In the genomic region with DNA sequence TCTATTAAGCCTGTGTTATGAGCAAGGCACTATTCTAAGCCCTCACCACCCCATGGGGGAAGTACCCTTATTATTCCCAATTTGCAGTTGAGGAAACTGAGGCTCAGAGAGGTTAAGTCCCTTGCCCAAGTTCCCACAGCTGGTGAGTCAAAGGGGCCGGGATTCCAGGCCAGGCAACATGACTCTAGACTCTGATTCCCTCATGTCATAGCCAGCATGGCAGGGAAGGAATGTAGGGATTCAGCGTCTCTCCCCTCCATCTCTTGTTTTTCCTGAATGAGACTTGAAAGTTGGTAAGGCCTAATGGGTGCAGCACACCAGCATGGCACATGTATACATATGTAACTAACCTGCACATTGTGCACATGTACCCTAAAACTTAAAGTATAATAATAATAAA, we compare ENCODE assay signal across 22 cellular contexts. TPM values are rescaled to one million over a fixed set of nuclear protein-coding genes. Genes with fewer than 3 reads are reported as not detected.
DNase-seq lines count a peak whose midpoint lies in the region; ATAC-seq and TF ChIP-seq lines count a peak whose summit lies in the region.
"Had no signal": no experiment of that assay in that cellular context is flagged by ENCODE, and none has a peak within 500 bp of the region (broad histone marks: within the 10 kb centered on the region; RNA-seq: fewer than 3 reads in every experiment).

No MANE protein-coding gene starts in this region.

- H2BK120ac ChIP-seq in mesendoderm (ENCODE audit: low read depth, low read length), result no peak overlapping the region

- H3K4me2 ChIP-seq in mesendoderm (ENCODE audit: low read length), result no peak overlapping the region
- no peak overlapping the region for H3K4me2 ChIP-seq in Karpas-422 (ENCODE audit: low read depth, low read length, poor library complexity, severe bottlenecking)

- H2BK15ac ChIP-seq in mesendoderm (replicated peaks; ENCODE audit: low read depth), result no peak overlapping the region

- peak; percentile 12 for DNase-seq in AG10803 (ENCODE audit: low read depth)
- DNase-seq in mesendoderm, result peak; percentile 53
- DNase-seq in NOMO-1 treated with dmso at 0.1 percent for 144 hours (lab: John Stamatoyannopoulos, UW; ENCODE audit: unreplicated experiment), result no peak
- DNase-seq in HK-2 (ENCODE audit: unreplicated experiment), result no peak
- no peak for DNase-seq in Karpas-422
- DNase-seq: C1 segment of cervical spinal cord, DMS153, GOT3, MV-4-11, NCI-H1105 treated with DMSO at 0.1 percent for 48 hours, NCI-H1694, NCI-H2081 treated with DMSO at 0.1 percent for 48 hours, NCI-H2171 treated with DMSO at 0.1 percent for 48 hours, NCI-H446 had no signal

- H4K8ac ChIP-seq in mesendoderm (ENCODE audit: low read depth, low read length), result no peak overlapping the region

- H3K79me2 ChIP-seq in mesendoderm (ENCODE audit: control insufficient read depth, insufficient read depth, low read length) (peaks cover 25% of the 10 kb centered on the region), Karpas-422 (ENCODE audit: low read length) (no peaks in the 10 kb centered on the region)

- no peak overlapping the region for H2BK5ac ChIP-seq in mesendoderm (ENCODE audit: low read length)

- TF ChIP-seq CTCF in AG10803 (conservative IDR thresholded peaks at IDR 0.05; ENCODE audit: low read length), result no peak
- no peak for TF ChIP-seq CTCF in VCaP (conservative IDR thresholded peaks at IDR 0.05)

- no CpG with 5 or more reads among the region's 2 CpGs for WGBS in mesendoderm (ENCODE audit: extremely low coverage, insufficient coverage, low lambda C conversion rate)

- H4K20me1 ChIP-seq in Karpas-422 (ENCODE audit: insufficient read depth, low read depth, low read length), result no peaks in the 10 kb centered on the region

- H3K27me3 ChIP-seq in HUES48 (ENCODE audit: control insufficient read depth, insufficient read depth, low read length), result no peaks in the 10 kb centered on the region
- H3K27me3 ChIP-seq in mesendoderm (ENCODE audit: insufficient read depth, low read length, poor library complexity), result no peaks in the 10 kb centered on the region
- H3K27me3 ChIP-seq in Karpas-422 (ENCODE audit: low read length), result no peaks in the 10 kb centered on the region

- H3K9me2 ChIP-seq in Karpas-422 (replicated peaks; ENCODE audit: insufficient read depth, low read length), result no peaks in the 10 kb centered on the region

- no peak overlapping the region for H3K4ac ChIP-seq in mesendoderm (ENCODE audit: low read depth, low read length)

- no peak overlapping the region for H3K56ac ChIP-seq in mesendoderm (ENCODE audit: low read length)

- H3K9me3 ChIP-seq in HUES48 (ENCODE audit: control insufficient read depth, insufficient read depth, low read length) (no peaks in the 10 kb centered on the region), Karpas-422 (ENCODE audit: low read length) (no peaks in the 10 kb centered on the region)

- H3K23ac ChIP-seq in mesendoderm (ENCODE audit: low read length), result no peak overlapping the region

- H4K5ac ChIP-seq in mesendoderm (ENCODE audit: low read length), result no peak overlapping the region

- H3K9ac ChIP-seq in HUES48 (ENCODE audit: low read depth, low read length) (no peak overlapping the region), mesendoderm (ENCODE audit: low read length) (no peak overlapping the region), Karpas-422 (ENCODE audit: low read length) (no peak overlapping the region)

- peaks cover 21% of the 10 kb centered on the region for H3K79me1 ChIP-seq in mesendoderm (ENCODE audit: low read length)

- H3K4me1 ChIP-seq in HUES48 (ENCODE audit: control insufficient read depth, insufficient read depth, low read length), result peaks cover 59% of the 10 kb centered on the region
- H3K4me1 ChIP-seq in mesendoderm (ENCODE audit: control insufficient read depth, low read depth, low read length), result peaks cover 21% of the 10 kb centered on the region
- H3K4me1 ChIP-seq in Karpas-422 (ENCODE audit: low read length), result peaks cover 28% of the 10 kb centered on the region

- H3K36me3 ChIP-seq in HUES48 (ENCODE audit: control insufficient read depth, insufficient read depth, low read length) (peaks cover 36% of the 10 kb centered on the region), mesendoderm (ENCODE audit: control insufficient read depth, insufficient read depth, low read length) (no peaks in the 10 kb centered on the region), Karpas-422 (ENCODE audit: insufficient read depth, low read length) (no peaks in the 10 kb centered on the region)

- no peak overlapping the region for H3K18ac ChIP-seq in mesendoderm (ENCODE audit: low read length)

- H3K27ac ChIP-seq in HUES48 (ENCODE audit: low read depth, low read length), result peak overlapping the region; percentile 66
- H3K27ac ChIP-seq in VCaP, result peak overlapping the region; percentile 98
- H3K27ac ChIP-seq in mesendoderm (ENCODE audit: low read depth, low read length), result no peak overlapping the region
- H3K27ac ChIP-seq in Karpas-422 (ENCODE audit: low read length), result no peak overlapping the region
- H3K27ac ChIP-seq: HL-60 had no signal

- no peak overlapping the region for H3K4me3 ChIP-seq in AG10803 (ENCODE audit: low read length)
- no peak overlapping the region for H3K4me3 ChIP-seq in HUES48 (ENCODE audit: low read depth, low read length)
- no peak overlapping the region for H3K4me3 ChIP-seq in mesendoderm (ENCODE audit: low read length)
- no peak overlapping the region for H3K4me3 ChIP-seq in Karpas-422 (ENCODE audit: low read length)

- no peak overlapping the region for H2AFZ ChIP-seq in Karpas-422 (ENCODE audit: low read length)

- ATAC-seq in GM19455 (IDR thresholded peaks at IDR 0.05; ENCODE audit: unreplicated experiment), result no peak

- no peak overlapping the region for H2AK5ac ChIP-seq in mesendoderm (ENCODE audit: low read length)

RNA-seq across cellular contexts. Expression of a gene that starts 6.7 kb away (rescaled TPM):
- polyA plus RNA-seq in mesendoderm (2013, experiment 1 of 2), result 41.7 TPM
- 44.6 TPM for polyA plus RNA-seq in mesendoderm (2013, experiment 2 of 2)
- 0.11 and 0.83 TPM in 2 replicates for total RNA-seq in Karpas-422 (2014; rRNA removed; shearing (Covaris generic); ENCODE audit: low replicate concordance)

RNA-seq across cellular contexts. Expression of a gene that starts 37.4 kb away (rescaled TPM):
- polyA plus RNA-seq in mesendoderm (2013, experiment 1 of 2), result 0.73 TPM
- polyA plus RNA-seq in mesendoderm (2013, experiment 2 of 2), result 0.78 TPM
- not detected in 2 replicates for total RNA-seq in Karpas-422 (2014; rRNA removed; shearing (Covaris generic); ENCODE audit: low replicate concordance)
- total RNA-seq: Calu3; CD8-positive, alpha-beta T cell; HT-29; M059J had no signal

RNA-seq across cellular contexts. Expression of a gene that starts 59.0 kb away (rescaled TPM):
- 0.06 TPM for polyA plus RNA-seq in mesendoderm (2013, experiment 1 of 2)
- 0.11 TPM for polyA plus RNA-seq in mesendoderm (2013, experiment 2 of 2)
- total RNA-seq in Karpas-422 (2014; rRNA removed; shearing (Covaris generic); ENCODE audit: low replicate concordance), result not detected in 2 replicates
- total RNA-seq: HT-29 had no signal

Comparison
In these comparisons a context has a peak if more than half of its experiments do, and no peak if none do; other contexts are left out.
1. DNase-seq: peak in AG10803 (single experiment) and mesendoderm (single experiment); none in NOMO-1 treated with dmso at 0.1 percent for 144 hours (single experiment), HK-2 (single experiment) and Karpas-422 (single experiment).
2. H3K27ac ChIP-seq: peak in HUES48 (single experiment) and VCaP (single experiment); none in mesendoderm (single experiment) and Karpas-422 (single experiment).